ENCODE assay signal across 14 cellular contexts in genomic region chr5:154385236-154385512, GRCh38.
A peak's percentile ranks its signal among the peaks of the same experiment; 100 is the strongest.
DNase-seq lines count a peak whose midpoint lies in the region; ATAC-seq and TF ChIP-seq lines count a peak whose summit lies in the region.
"Had no signal": no experiment of that assay in that cellular context is flagged by ENCODE, and none has a peak within 500 bp of the region (broad histone marks: within the 10 kb centered on the region; RNA-seq: fewer than 3 reads in every experiment).

No MANE protein-coding gene starts in this region.

- no peaks in the 10 kb centered on the region for H3K9me3 Mint-ChIP-seq in chondrocyte (ENCODE audit: low read depth)

- H3K4me1 Mint-ChIP-seq in chondrocyte (ENCODE audit: low read depth) = peaks cover 17% of the 10 kb centered on the region

- DNase-seq in Right ventricle myocardium inferior (ENCODE audit: missing footprints) (no peak), right atrium auricular region (ENCODE audit: low spot score) (no peak), chondrocyte (ENCODE audit: low spot score) (no peak), testis (peak; percentile 45), NCI-H2196 treated with DMSO at 0.1 percent for 48 hours (lab: John Stamatoyannopoulos, UW; ENCODE audit: unreplicated experiment) (no peak), glomerular visceral epithelial cell (ENCODE audit: extremely low spot score) (no peak), foreskin keratinocyte (no peak)
- DNase-seq: GM23248, NCI-H524, SHP77 treated with DMSO at 0.1 percent for 48 hours, WERI-Rb-1 had no signal

- 41 to 43% methylated on average over 8 of the region's 8 CpGs for WGBS in testis, 2 donors

- H3K4me3 Mint-ChIP-seq in chondrocyte (ENCODE audit: unreplicated experiment) = no peak overlapping the region
- H3K4me3 Mint-ChIP-seq: activated T-helper 1 cell treated with anti-CD3 and anti-CD28 coated beads, Interleukin-12 subunit alpha, Interleukin-12 subunit beta, Interleukin-2, Interleukin-4 antibody, amounts not matched to agents 30 ng/mL and 10 ng/mL and 1 ng/mL, durations not matched to agents 14 hours and 24 hours and 36 hours; type B pancreatic cell had no signal

- no peak for TF ChIP-seq POLR2A in testis (IDR thresholded peaks at IDR 0.05)

- intact Hi-C loops in Right ventricle myocardium inferior (cut with DNase I) = no loop called here
- intact Hi-C loops in testis (cut with DNase I; ENCODE audit: low total_unique reads) = no loop called here

- H3K4me3 ChIP-seq in right atrium auricular region (no peak overlapping the region), testis (no peak overlapping the region)
- H3K4me3 ChIP-seq: GM23248 had no signal

- ATAC-seq in Right ventricle myocardium inferior (peak; percentile 20), HG03064 (IDR thresholded peaks at IDR 0.05; ENCODE audit: low read depth, unreplicated experiment) (peak; percentile 14), foreskin keratinocyte (no peak)

- H3K27me3 ChIP-seq in right atrium auricular region = no peaks in the 10 kb centered on the region
- no peaks in the 10 kb centered on the region for H3K27me3 ChIP-seq in testis
- H3K27me3 ChIP-seq in foreskin keratinocyte = no peaks in the 10 kb centered on the region

- H3K36me3 ChIP-seq in right atrium auricular region = peaks cover 5% of the 10 kb centered on the region
- no peaks in the 10 kb centered on the region for H3K36me3 ChIP-seq in testis (ENCODE audit: low read depth, missing control alignments)
- H3K36me3 ChIP-seq: WERI-Rb-1 had no signal

- H3K27ac ChIP-seq in right atrium auricular region (no peak overlapping the region), testis (peak overlapping the region in 1 of 2 donors; percentile 27), foreskin keratinocyte (no peak overlapping the region)
- H3K27ac ChIP-seq: GM23248, WERI-Rb-1 had no signal

- peak overlapping the region; percentile 14 for H3K27ac Mint-ChIP-seq in chondrocyte (ENCODE audit: unreplicated experiment)
- H3K27ac Mint-ChIP-seq: activated T-helper 1 cell treated with anti-CD3 and anti-CD28 coated beads, Interleukin-12 subunit alpha, Interleukin-12 subunit beta, Interleukin-2, Interleukin-4 antibody, amounts not matched to agents 30 ng/mL and 10 ng/mL and 1 ng/mL, durations not matched to agents 14 hours and 24 hours and 36 hours; type B pancreatic cell had no signal

- no peak for TF ChIP-seq CTCF in right atrium auricular region (IDR thresholded peaks at IDR 0.05)
- TF ChIP-seq CTCF in chondrocyte (IDR thresholded peaks at IDR 0.05) = no peak
- TF ChIP-seq CTCF in testis (IDR thresholded peaks at IDR 0.05) = no peak
- TF ChIP-seq CTCF in foreskin keratinocyte (conservative IDR thresholded peaks at IDR 0.05) = no peak

- H3K9me3 ChIP-seq in right atrium auricular region (no peaks in the 10 kb centered on the region), testis (no peaks in the 10 kb centered on the region)

- no peaks in the 10 kb centered on the region for H3K27me3 Mint-ChIP-seq in chondrocyte (ENCODE audit: low read depth)

- H3K4me1 ChIP-seq in right atrium auricular region = no peaks in the 10 kb centered on the region
- H3K4me1 ChIP-seq in testis = peaks cover 14% of the 10 kb centered on the region
- no peaks in the 10 kb centered on the region for H3K4me1 ChIP-seq in foreskin keratinocyte

- H3K36me3 Mint-ChIP-seq in chondrocyte (ENCODE audit: low read depth) = peaks cover 30% of the 10 kb centered on the region
